In the genomic region with DNA sequence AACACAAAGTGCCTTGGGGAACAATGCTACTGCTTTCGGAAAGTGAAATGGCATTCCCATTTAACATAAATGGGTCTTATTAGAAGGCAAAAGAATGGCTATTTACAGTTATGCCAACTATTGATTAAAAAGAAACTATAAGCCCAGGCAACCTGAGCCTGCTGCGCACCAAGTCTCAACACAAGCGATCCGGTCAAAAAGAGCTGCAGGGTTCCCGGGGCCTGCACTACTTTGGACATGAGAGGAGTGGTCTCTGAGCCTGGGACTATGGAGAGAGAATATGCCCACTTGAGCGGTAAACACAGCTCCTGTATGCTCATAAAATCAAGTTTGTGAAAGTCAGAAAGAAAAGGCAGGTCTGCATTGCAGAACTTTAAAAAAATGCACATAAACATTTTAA, we compare ENCODE assay signal across 28 cellular contexts.
"Had no signal": no experiment of that assay in that cellular context is flagged by ENCODE, and none has a peak within 500 bp of the region (broad histone marks: within the 10 kb centered on the region; RNA-seq: fewer than 3 reads in every experiment).

No MANE protein-coding gene starts in this region.

- H3K36me3 Mint-ChIP-seq: stimulated activated effector memory CD8-positive, alpha-beta T cell treated with anti-CD3 and anti-CD28 coated beads, Interleukin-12 subunit alpha, Interleukin-12 subunit beta, amount 100 ng/mL, for 72 hours; stimulated activated memory B cell treated with anti-CD40 and anti-IgM and Interleukin-4, amounts not matched to agents 10 μg/mL and 1 μg/mL and 100 μg/mL, for 72 hours; stimulated activated naive B cell treated with anti-CD40 and anti-IgM and Interleukin-4, amounts not matched to agents 10 μg/mL and 1 μg/mL and 100 μg/mL, for 72 hours; type B pancreatic cell had no signal

- ATAC-seq: stimulated activated effector memory CD8-positive, alpha-beta T cell treated with anti-CD3 and anti-CD28 coated beads, Interleukin-12 subunit alpha, Interleukin-12 subunit beta, amount 100 ng/mL, for 72 hours; stimulated activated memory B cell treated with anti-CD40 and anti-IgM and Interleukin-4, amounts not matched to agents 10 μg/mL and 1 μg/mL and 100 μg/mL, for 72 hours; stimulated activated naive B cell treated with anti-CD40 and anti-IgM and Interleukin-4, amounts not matched to agents 10 μg/mL and 1 μg/mL and 100 μg/mL, for 72 hours; stimulated activated naive CD8-positive, alpha-beta T cell treated with anti-CD3 and anti-CD28 coated beads, Interleukin-15, amount 100 ng/mL, for 72 hours; stimulated activated naive CD8-positive, alpha-beta T cell treated with anti-CD3 and anti-CD28 coated beads, Interleukin-15, Interleukin-2, amounts not matched to agents 100 U/mL and 50 U/mL, for 24 hours; upper lobe of right lung had no signal

- H3K27me3 ChIP-seq: stomach, suprapubic skin, testis, thyroid gland, tibial artery, tibial nerve, transverse colon, upper lobe of left lung, upper lobe of right lung, uterus, vagina had no signal

- H3K4me1 Mint-ChIP-seq: stimulated activated effector memory CD8-positive, alpha-beta T cell treated with anti-CD3 and anti-CD28 coated beads, Interleukin-12 subunit alpha, Interleukin-12 subunit beta, amount 100 ng/mL, for 72 hours; stimulated activated memory B cell treated with anti-CD40 and anti-IgM and Interleukin-4, amounts not matched to agents 10 μg/mL and 1 μg/mL and 100 μg/mL, for 72 hours; stimulated activated naive B cell treated with anti-CD40 and anti-IgM and Interleukin-4, amounts not matched to agents 10 μg/mL and 1 μg/mL and 100 μg/mL, for 72 hours; stimulated activated naive CD8-positive, alpha-beta T cell treated with anti-CD3 and anti-CD28 coated beads, Interleukin-15, amount 100 ng/mL, for 72 hours had no signal

- H3K27ac Mint-ChIP-seq: stimulated activated effector memory CD8-positive, alpha-beta T cell treated with anti-CD3 and anti-CD28 coated beads, Interleukin-12 subunit alpha, Interleukin-12 subunit beta, amount 100 ng/mL, for 72 hours; stimulated activated memory B cell treated with anti-CD40 and anti-IgM and Interleukin-4, amounts not matched to agents 10 μg/mL and 1 μg/mL and 100 μg/mL, for 72 hours; stimulated activated naive B cell treated with anti-CD40 and anti-IgM and Interleukin-4, amounts not matched to agents 10 μg/mL and 1 μg/mL and 100 μg/mL, for 72 hours; stimulated activated naive CD8-positive, alpha-beta T cell treated with anti-CD3 and anti-CD28 coated beads, Interleukin-15, amount 100 ng/mL, for 72 hours; stimulated activated naive CD8-positive, alpha-beta T cell treated with anti-CD3 and anti-CD28 coated beads, Interleukin-15, Interleukin-2, amounts not matched to agents 100 ng/mL and 50 ng/mL, for 24 hours; type B pancreatic cell had no signal

- H3K9me3 ChIP-seq: stomach, suprapubic skin, testis, thoracic aorta, thyroid gland, tibial artery, tibial nerve, transverse colon, upper lobe of left lung, upper lobe of right lung, uterus, vagina had no signal

- H3K36me3 ChIP-seq: stomach, suprapubic skin, thoracic aorta, thyroid gland, tibial artery, tibial nerve, transverse colon, upper lobe of left lung, upper lobe of right lung, uterus, vagina had no signal

- DNase-seq: stimulated activated CD4-positive, alpha-beta T cell treated with anti-CD3 and anti-CD28 coated beads, Interleukin-2, amount 100 ng/mL, for 48 hours; stimulated activated CD4-positive, alpha-beta T cell treated with anti-CD3 and anti-CD28 coated beads, Interleukin-4, amount 100 ng/mL, for 1 hour; stimulated activated CD4-positive, alpha-beta T cell treated with anti-CD3 and anti-CD28 coated beads, Interleukin-4, amount 100 ng/mL, for 24 hours; stimulated activated CD4-positive, alpha-beta T cell treated with anti-CD3 and anti-CD28 coated beads, Interleukin-4, amount 100 ng/mL, for 4 hours; stimulated activated CD8-positive, alpha-beta memory T cell treated with anti-CD3 and anti-CD28 coated beads, Interleukin-4, amount 100 ng/mL, for 48 hours; stimulated activated naive B cell treated with anti-CD40 and anti-IgM and Interleukin-4, amounts not matched to agents 10 μg/mL and 1 μg/mL and 100 μg/mL, for 72 hours; stimulated activated naive CD4-positive, alpha-beta T cell; stimulated activated naive CD4-positive, alpha-beta T cell treated with Interleukin-2 at 50 U/mL for 16 hours; stimulated activated naive CD8-positive, alpha-beta T cell treated with anti-CD3 and anti-CD28 coated beads, Interleukin-15, amount 100 ng/mL, for 72 hours; stimulated activated naive CD8-positive, alpha-beta T cell treated with anti-CD3 and anti-CD28 coated beads, Interleukin-15, Interleukin-2, amounts not matched to agents 100 U/mL and 50 U/mL, for 24 hours; stomach; substantia nigra; testis; thyroid gland; tibial artery; transverse colon; trophoblast cell; upper lobe of left lung; upper lobe of right lung; uterus had no signal

- H3K4me3 ChIP-seq: stomach, suprapubic skin, testis, thoracic aorta, thyroid gland, tibial artery, tibial nerve, transverse colon, upper lobe of left lung, upper lobe of right lung, uterus, vagina had no signal

- H3K9me3 Mint-ChIP-seq: stimulated activated effector memory CD8-positive, alpha-beta T cell treated with anti-CD3 and anti-CD28 coated beads, Interleukin-12 subunit alpha, Interleukin-12 subunit beta, amount 100 ng/mL, for 72 hours; stimulated activated memory B cell treated with anti-CD40 and anti-IgM and Interleukin-4, amounts not matched to agents 10 μg/mL and 1 μg/mL and 100 μg/mL, for 72 hours; stimulated activated naive CD8-positive, alpha-beta T cell treated with anti-CD3 and anti-CD28 coated beads, Interleukin-15, amount 100 ng/mL, for 72 hours; stimulated activated naive CD8-positive, alpha-beta T cell treated with anti-CD3 and anti-CD28 coated beads, Interleukin-15, Interleukin-2, amounts not matched to agents 100 ng/mL and 50 ng/mL, for 24 hours; type B pancreatic cell had no signal

- H3K27me3 Mint-ChIP-seq: stimulated activated memory B cell treated with anti-CD40 and anti-IgM and Interleukin-4, amounts not matched to agents 10 μg/mL and 1 μg/mL and 100 μg/mL, for 72 hours; stimulated activated naive B cell treated with anti-CD40 and anti-IgM and Interleukin-4, amounts not matched to agents 10 μg/mL and 1 μg/mL and 100 μg/mL, for 72 hours; stimulated activated naive CD8-positive, alpha-beta T cell treated with anti-CD3 and anti-CD28 coated beads, Interleukin-15, amount 100 ng/mL, for 72 hours; stimulated activated naive CD8-positive, alpha-beta T cell treated with anti-CD3 and anti-CD28 coated beads, Interleukin-15, Interleukin-2, amounts not matched to agents 100 ng/mL and 50 ng/mL, for 24 hours had no signal

- H3K4me3 Mint-ChIP-seq: stimulated activated effector memory CD8-positive, alpha-beta T cell treated with anti-CD3 and anti-CD28 coated beads, Interleukin-12 subunit alpha, Interleukin-12 subunit beta, amount 100 ng/mL, for 72 hours; stimulated activated memory B cell treated with anti-CD40 and anti-IgM and Interleukin-4, amounts not matched to agents 10 μg/mL and 1 μg/mL and 100 μg/mL, for 72 hours; stimulated activated naive B cell treated with anti-CD40 and anti-IgM and Interleukin-4, amounts not matched to agents 10 μg/mL and 1 μg/mL and 100 μg/mL, for 72 hours; stimulated activated naive CD8-positive, alpha-beta T cell treated with anti-CD3 and anti-CD28 coated beads, Interleukin-15, amount 100 ng/mL, for 72 hours; stimulated activated naive CD8-positive, alpha-beta T cell treated with anti-CD3 and anti-CD28 coated beads, Interleukin-15, Interleukin-2, amounts not matched to agents 100 ng/mL and 50 ng/mL, for 24 hours; type B pancreatic cell had no signal

- H3K4me1 ChIP-seq: stomach, suprapubic skin, testis, thyroid gland, tibial artery, tibial nerve, transverse colon, upper lobe of left lung, upper lobe of right lung, uterus, vagina had no signal

- H3K27ac ChIP-seq: stomach, suprapubic skin, testis, thoracic aorta, thyroid gland, tibial artery, tibial nerve, transverse colon, upper lobe of left lung, upper lobe of right lung, uterus, vagina had no signal
